ENCODE assay signal across 24 cellular contexts in the genomic region with DNA sequence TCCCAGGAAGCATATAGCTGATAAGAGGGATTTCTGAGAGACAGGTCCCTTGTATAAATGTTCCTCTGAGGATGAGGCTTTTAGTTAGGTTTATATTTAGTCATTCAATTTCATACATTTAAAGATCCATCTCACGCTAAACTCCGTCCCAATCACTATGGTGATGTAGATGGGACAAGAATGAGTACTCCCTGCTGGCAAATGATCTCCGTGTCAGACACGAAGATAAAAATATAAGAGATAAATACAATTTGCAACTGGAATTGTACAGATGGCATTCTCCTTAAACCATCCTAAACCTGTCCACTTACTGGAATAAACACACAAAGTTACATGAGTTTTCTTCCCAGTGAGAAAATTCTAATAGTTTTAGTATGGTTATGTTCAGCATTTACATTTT.
"Had no signal": no experiment of that assay in that cellular context is flagged by ENCODE, and none has a peak within 500 bp of the region (broad histone marks: within the 10 kb centered on the region; RNA-seq: fewer than 3 reads in every experiment).

No MANE protein-coding gene starts in this region.

- FAIRE-seq: colon had no signal

- H3K27me3 ChIP-seq: heart left ventricle, right lobe of liver, spleen, testis, tibial nerve, upper lobe of right lung, vagina had no signal

- H3K4me3 ChIP-seq: heart left ventricle, lung, psoas muscle, right lobe of liver, spleen, testis, tibial nerve, upper lobe of right lung, vagina had no signal

- H3K27ac ChIP-seq: heart left ventricle, psoas muscle, right lobe of liver, spleen, testis, tibial nerve, upper lobe of right lung, vagina had no signal

- DNase-seq: effector memory CD8-positive, alpha-beta T cell; foreskin melanocyte; heart left ventricle; hippocampal formation; left colon; left ventricle myocardium superior; mesenchymal stem cell; midbrain; psoas muscle; retina; right lobe of liver; spleen; stimulated activated CD4-positive, alpha-beta T cell treated with anti-CD3 and anti-CD28 coated beads, Interleukin-15, amount 100 ng/mL, for 24 hours; stimulated activated CD4-positive, alpha-beta T cell treated with anti-CD3 and anti-CD28 coated beads, Interleukin-1b, Interleukin-23, amount 100 ng/mL, for 48 hours; stimulated activated CD4-positive, alpha-beta T cell treated with anti-CD3 and anti-CD28 coated beads, Interleukin-4, amount 100 ng/mL, for 24 hours; stimulated activated naive B cell treated with anti-CD40 and anti-IgM and Interleukin-4, amounts not matched to agents 10 μg/mL and 1 μg/mL and 100 μg/mL, for 72 hours; stimulated activated naive CD8-positive, alpha-beta T cell treated with anti-CD3 and anti-CD28 coated beads, Interleukin-15, amount 100 ng/mL, for 72 hours; testis; upper lobe of right lung had no signal

- ATAC-seq: effector memory CD8-positive, alpha-beta T cell; heart left ventricle; left colon; left ventricle myocardium superior; natural killer cell treated with Interleukin-12 subunit alpha and Interleukin-12 subunit beta and Interleukin-15 and Interleukin-18, amount 100 ng/mL, for 72 hours; psoas muscle; right lobe of liver; stimulated activated naive B cell treated with anti-CD40 and anti-IgM and Interleukin-4, amounts not matched to agents 10 μg/mL and 1 μg/mL and 100 μg/mL, for 72 hours; stimulated activated naive CD8-positive, alpha-beta T cell treated with anti-CD3 and anti-CD28 coated beads, Interleukin-15, amount 100 ng/mL, for 72 hours; upper lobe of right lung had no signal

- H3K36me3 ChIP-seq: heart left ventricle, right lobe of liver, spleen, tibial nerve, upper lobe of right lung, vagina had no signal

- H3K4me1 ChIP-seq: heart left ventricle, psoas muscle, right lobe of liver, spleen, testis, tibial nerve, upper lobe of right lung, vagina had no signal

- H3K9me3 ChIP-seq: heart left ventricle, psoas muscle, right lobe of liver, spleen, testis, tibial nerve, upper lobe of right lung, vagina had no signal
